Comparison of ENCODE assay signal across 20 cellular contexts in genomic region chr14:101891471-101891870, GRCh38.
"Had no signal": no experiment of that assay in that cellular context is flagged by ENCODE, and none has a peak within 500 bp of the region (broad histone marks: within the 10 kb centered on the region; RNA-seq: fewer than 3 reads in every experiment).

No MANE protein-coding gene starts in this region.

- H3K27ac Mint-ChIP-seq: nephron had no signal

- H3K27me3 ChIP-seq: body of pancreas, cardiac muscle cell, SJSA1 had no signal

- H3K4me1 Mint-ChIP-seq: nephron had no signal

- H3K27ac ChIP-seq: body of pancreas, cardiac muscle cell, left ventricle myocardium inferior, SJSA1 had no signal

- H3K9me3 Mint-ChIP-seq: activated T-cell treated with anti-CD3 and anti-CD28 coated beads, Interleukin-2, amount 50 U/mL, for 4 hours had no signal

- DNase-seq: activated CD4-positive, alpha-beta T cell treated with anti-CD3 and anti-CD28 coated beads, Interleukin-2, amount 50 U/mL, for 48 hours; activated naive CD4-positive, alpha-beta T cell treated with anti-CD3 and anti-CD28 coated beads, Interleukin-2, amount 50 U/mL, for 16 hours; activated T-cell treated with anti-CD3 and anti-CD28 coated beads, Interleukin-2, amount 50 U/mL, for 4 hours; anterior cingulate cortex; body of pancreas; erythroblast; foreskin fibroblast; kidney glomerular epithelial cell; left ventricle myocardium inferior; mammary epithelial cell; midbrain; nucleus accumbens; stimulated activated CD4-positive, alpha-beta T cell treated with anti-CD3 and anti-CD28 coated beads, Interleukin-4, amount 100 ng/mL, for 1 hour; stimulated activated naive CD4-positive, alpha-beta T cell; T-helper 1 cell; T-helper 9 cell had no signal

- H3K9me3 ChIP-seq: body of pancreas, SJSA1 had no signal

- H3K4me1 ChIP-seq: body of pancreas, left ventricle myocardium inferior, SJSA1 had no signal

- ATAC-seq: activated T-cell treated with anti-CD3 and anti-CD28 coated beads, Interleukin-2, amount 50 U/mL, for 4 hours; body of pancreas; sciatic nerve had no signal

- H3K4me3 ChIP-seq: body of pancreas, cardiac muscle cell, left ventricle myocardium inferior, SJSA1 had no signal

- H3K4me3 Mint-ChIP-seq: activated T-cell treated with anti-CD3 and anti-CD28 coated beads, Interleukin-2, amount 50 U/mL, for 4 hours; nephron had no signal
